Comparison of ENCODE assay signal across 1 cellular context in genomic region chr2:12347049-12347448, GRCh38.
TF ChIP-seq lines count a peak whose summit lies in the region.

No MANE protein-coding gene starts in this region.

TF ChIP-seq in IMR-90, 13 proteins besides CTCF, POLR2A, EP300 and RAD21:
- no peak for TF ChIP-seq RFX5 (IDR thresholded peaks at IDR 0.05; ENCODE audit: low read depth, low read length)
- TF ChIP-seq USF2 (IDR thresholded peaks at IDR 0.05; ENCODE audit: low read depth, low read length) = no peak
- TF ChIP-seq SMC3 (IDR thresholded peaks at IDR 0.05; ENCODE audit: low read depth, low read length) = no peak
- TF ChIP-seq FOS (IDR thresholded peaks at IDR 0.05; ENCODE audit: low read depth, low read length) = no peak
- TF ChIP-seq, protein P1, sequence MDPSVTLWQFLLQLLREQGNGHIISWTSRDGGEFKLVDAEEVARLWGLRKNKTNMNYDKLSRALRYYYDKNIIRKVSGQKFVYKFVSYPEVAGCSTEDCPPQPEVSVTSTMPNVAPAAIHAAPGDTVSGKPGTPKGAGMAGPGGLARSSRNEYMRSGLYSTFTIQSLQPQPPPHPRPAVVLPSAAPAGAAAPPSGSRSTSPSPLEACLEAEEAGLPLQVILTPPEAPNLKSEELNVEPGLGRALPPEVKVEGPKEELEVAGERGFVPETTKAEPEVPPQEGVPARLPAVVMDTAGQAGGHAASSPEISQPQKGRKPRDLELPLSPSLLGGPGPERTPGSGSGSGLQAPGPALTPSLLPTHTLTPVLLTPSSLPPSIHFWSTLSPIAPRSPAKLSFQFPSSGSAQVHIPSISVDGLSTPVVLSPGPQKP (IDR thresholded peaks at IDR 0.05; ENCODE audit: borderline replicate concordance, low read depth, low read length) = no peak
- TF ChIP-seq MAZ (IDR thresholded peaks at IDR 0.05; ENCODE audit: borderline replicate concordance, low read depth, low read length) = no peak
- no peak for TF ChIP-seq CHD1 (IDR thresholded peaks at IDR 0.05; ENCODE audit: low read depth, low read length)
- no peak for TF ChIP-seq MXI1 (IDR thresholded peaks at IDR 0.05; ENCODE audit: borderline replicate concordance, low read depth, low read length)
- no peak for TF ChIP-seq NFE2L2 (IDR thresholded peaks at IDR 0.05; ENCODE audit: low read depth, low read length)
- TF ChIP-seq MAFK (IDR thresholded peaks at IDR 0.05; ENCODE audit: low read depth, low read length) = no peak
- TF ChIP-seq CEBPB (IDR thresholded peaks at IDR 0.05; ENCODE audit: low read depth, low read length) = no peak
- TF ChIP-seq BHLHE40 (IDR thresholded peaks at IDR 0.05; ENCODE audit: low read depth, low read length) = no peak
- no peak for TF ChIP-seq RCOR1 (IDR thresholded peaks at IDR 0.05; ENCODE audit: insufficient replicate concordance, low read length)
